1 cellular context compared by ENCODE assay signal in genomic region chr7:134988161-134988560, GRCh38.
TF ChIP-seq lines count a peak whose summit lies in the region.

No MANE protein-coding gene starts in this region.

TF ChIP-seq in WTC11, 78 proteins besides CTCF, POLR2A, EP300 and RAD21 (continued from another document):
- TF ChIP-seq ZNF416 (CRISPR knock-in tag; IDR thresholded peaks at IDR 0.05) (no peak), TP53 (CRISPR knock-in tag; IDR thresholded peaks at IDR 0.05) (no peak), GABPB1 (CRISPR knock-in tag; IDR thresholded peaks at IDR 0.05) (no peak), E2F5 (CRISPR knock-in tag; IDR thresholded peaks at IDR 0.05) (no peak), ZNF121 (CRISPR knock-in tag; IDR thresholded peaks at IDR 0.05) (no peak), SMAD3 (CRISPR knock-in tag; IDR thresholded peaks at IDR 0.05; ENCODE audit: borderline replicate concordance) (no peak)
TF ChIP-seq in WTC11: peak in this region for 0.
